ENCODE assay signal across 22 cellular contexts in genomic region chr3:139258276-139258675, GRCh38.
DNase-seq lines count a peak whose midpoint lies in the region; ATAC-seq and TF ChIP-seq lines count a peak whose summit lies in the region.
"Had no signal": no experiment of that assay in that cellular context is flagged by ENCODE, and none has a peak within 500 bp of the region (broad histone marks: within the 10 kb centered on the region; RNA-seq: fewer than 3 reads in every experiment).

No MANE protein-coding gene starts in this region.

- no peak for DNase-seq in Right ventricle myocardium superior
- DNase-seq in left cardiac atrium = no peak
- no peak for DNase-seq in left ventricle myocardium superior
- no peak for DNase-seq in right cardiac atrium
- DNase-seq in type B pancreatic cell (ENCODE audit: extremely low spot score, unreplicated experiment) = peak; percentile 15
- DNase-seq in Caco-2 = no peak
- DNase-seq: AML-193; CD4-positive, alpha-beta T cell; DMS 273 treated with DMSO at 0.1 percent for 48 hours; DMS153; DMS53; DMS79; DND-41; EL; GDM1 had no signal

- H3K36me3 ChIP-seq in Caco-2 (ENCODE audit: control insufficient read depth, insufficient read depth, low read length) = no peaks in the 10 kb centered on the region
- H3K36me3 ChIP-seq: BLaER1 treated with 17β-estradiol and CSF1 and Interleukin-3, amounts not matched to agents 10 nM and 100 nM had no signal

- no peaks in the 10 kb centered on the region for H3K4me1 Mint-ChIP-seq in type B pancreatic cell (ENCODE audit: unreplicated experiment)
- no peaks in the 10 kb centered on the region for H3K4me1 Mint-ChIP-seq in Caco-2 (ENCODE audit: low read depth, unreplicated experiment)
- H3K4me1 Mint-ChIP-seq: B cell had no signal

- no peaks in the 10 kb centered on the region for H3K27me3 ChIP-seq in right cardiac atrium (ENCODE audit: control insufficient read depth, insufficient read depth)
- no peaks in the 10 kb centered on the region; the same call in 1 of the 2 replicates for H3K27me3 ChIP-seq in Caco-2 (replicated peaks; ENCODE audit: control insufficient read depth, insufficient read depth, low read length)
- H3K27me3 ChIP-seq: BLaER1 treated with 17β-estradiol and CSF1 and Interleukin-3, amounts not matched to agents 10 nM and 100 nM had no signal

- H3K4me3 ChIP-seq in right cardiac atrium (ENCODE audit: low read length) (no peak overlapping the region), Caco-2 (ENCODE audit: low read depth, low read length) (no peak overlapping the region)
- H3K4me3 ChIP-seq: A549; BLaER1 treated with 17β-estradiol and CSF1 and Interleukin-3, amounts not matched to agents 10 nM and 100 nM; GM12878 had no signal

- H3K4me1 ChIP-seq in right cardiac atrium (ENCODE audit: control insufficient read depth, insufficient read depth, low read length) (no peaks in the 10 kb centered on the region), Caco-2 (no peaks in the 10 kb centered on the region)
- H3K4me1 ChIP-seq: A549 had no signal

- H3K9me3 ChIP-seq in right cardiac atrium (ENCODE audit: control insufficient read depth, low read length) (no peaks in the 10 kb centered on the region), Caco-2 (no peaks in the 10 kb centered on the region)
- H3K9me3 ChIP-seq: A549; BLaER1 treated with 17β-estradiol and CSF1 and Interleukin-3, amounts not matched to agents 10 nM and 100 nM had no signal

- 53% methylated on average over 4 of the region's 4 CpGs for WGBS in right cardiac atrium

- no peak overlapping the region for H3K4me3 Mint-ChIP-seq in type B pancreatic cell
- H3K4me3 Mint-ChIP-seq in Caco-2 (ENCODE audit: unreplicated experiment) = no peak overlapping the region
- H3K4me3 Mint-ChIP-seq: B cell; CD4-positive, alpha-beta T cell; CD8-positive, alpha-beta T cell had no signal

- ATAC-seq in Right ventricle myocardium superior (ENCODE audit: poor library complexity) (peak; percentile 58), left cardiac atrium (no peak), left ventricle myocardium superior (peak; percentile 74), right cardiac atrium (no peak)
- ATAC-seq: A549; CD8-positive, alpha-beta T cell; GM12878 had no signal

- H3K27me3 Mint-ChIP-seq in type B pancreatic cell = peaks cover 37% of the 10 kb centered on the region
- peaks cover 7% of the 10 kb centered on the region for H3K27me3 Mint-ChIP-seq in Caco-2 (ENCODE audit: insufficient read depth, unreplicated experiment)

- no TSS peak for BruUV-seq in Caco-2 (replicated peaks; lab: Mats Ljungman, UMichigan)

- H3K27ac ChIP-seq in right cardiac atrium (ENCODE audit: low read length) = no peak overlapping the region
- H3K27ac ChIP-seq: 22Rv1; A549; BLaER1 treated with 17β-estradiol and CSF1 and Interleukin-3, amounts not matched to agents 10 nM and 100 nM; C4-2B had no signal

- POLR2A ChIA-PET in Caco-2 (lab: Charles Lee) = no interaction called here

- no peaks in the 10 kb centered on the region for H3K36me3 Mint-ChIP-seq in type B pancreatic cell
- no peaks in the 10 kb centered on the region for H3K36me3 Mint-ChIP-seq in Caco-2 (ENCODE audit: insufficient read depth, unreplicated experiment)
- H3K36me3 Mint-ChIP-seq: CD8-positive, alpha-beta T cell had no signal

- H3K27ac Mint-ChIP-seq in type B pancreatic cell = no peak overlapping the region
- H3K27ac Mint-ChIP-seq in Caco-2 (ENCODE audit: unreplicated experiment) = no peak overlapping the region
- H3K27ac Mint-ChIP-seq: B cell; CD4-positive, alpha-beta T cell; CD8-positive, alpha-beta T cell had no signal

- CTCF ChIA-PET in Caco-2 (lab: Charles Lee) = no interaction called here

- intact Hi-C loops in Right ventricle myocardium superior (cut with DNase I) = no loop called here
- intact Hi-C loops in left cardiac atrium (cut with DNase I) = no loop called here
- intact Hi-C loops in left ventricle myocardium superior (cut with micrococcal nuclease) = no loop called here
- intact Hi-C loops in right cardiac atrium (cut with DNase I) = no loop called here
- intact Hi-C loops in Caco-2 (cut with micrococcal nuclease; ENCODE audit: unreplicated experiment) = no loop called here

- TF ChIP-seq CTCF in type B pancreatic cell (conservative IDR thresholded peaks at IDR 0.05) (no peak), Caco-2 (IDR thresholded peaks at IDR 0.05; ENCODE audit: insufficient read depth in 1 of 2, low read depth in 1 of 2, low read length in 1 of 2, severe bottlenecking in 1 of 2, unreplicated experiment in 1 of 2) (no peak)

- H3K9me3 Mint-ChIP-seq in type B pancreatic cell (no peaks in the 10 kb centered on the region), Caco-2 (ENCODE audit: unreplicated experiment) (no peaks in the 10 kb centered on the region)
- H3K9me3 Mint-ChIP-seq: CD4-positive, alpha-beta T cell; CD8-positive, alpha-beta T cell had no signal

Comparison
In these comparisons a context has a peak if more than half of its experiments do, and no peak if none do; other contexts are left out.
1. ATAC-seq: peak in Right ventricle myocardium superior (single experiment) and left ventricle myocardium superior (single experiment); none in left cardiac atrium (0 of 2) and right cardiac atrium (0 of 2).